8 cellular contexts compared by ENCODE assay signal in genomic region chr21:44865561-44866280, GRCh38. TPM values are rescaled to one million over a fixed set of nuclear protein-coding genes. Genes with fewer than 3 reads are reported as not detected.
DNase-seq lines count a peak whose midpoint lies in the region; ATAC-seq lines count a peak whose summit lies in the region.

No MANE protein-coding gene starts in this region.

- H3K27me3 Mint-ChIP-seq in natural killer cell treated with Interleukin-12 subunit alpha and Interleukin-12 subunit beta and Interleukin-15 and Interleukin-18, amount 100 ng/mL, for 72 hours = no peaks in the 10 kb centered on the region

- H3K36me3 Mint-ChIP-seq in natural killer cell treated with Interleukin-12 subunit alpha and Interleukin-12 subunit beta and Interleukin-15 and Interleukin-18, amount 100 ng/mL, for 72 hours = no peaks in the 10 kb centered on the region

- H3K27ac Mint-ChIP-seq in natural killer cell treated with Interleukin-12 subunit alpha and Interleukin-12 subunit beta and Interleukin-15 and Interleukin-18, amount 100 ng/mL, for 72 hours = peak overlapping the region; percentile 54 to 95

- ATAC-seq in natural killer cell treated with Interleukin-12 subunit alpha and Interleukin-12 subunit beta and Interleukin-15 and Interleukin-18, amount 100 ng/mL, for 72 hours = peak; percentile 25 to 41
- ATAC-seq in GM18870 (IDR thresholded peaks at IDR 0.05; ENCODE audit: unreplicated experiment) = no peak

- H3K4me1 Mint-ChIP-seq in natural killer cell treated with Interleukin-12 subunit alpha and Interleukin-12 subunit beta and Interleukin-15 and Interleukin-18, amount 100 ng/mL, for 72 hours (ENCODE audit: low read depth in 2 of 2) = peaks cover 61 to 64% of the 10 kb centered on the region in 2 donors

- DNase-seq in GF-D8 (lab: John Stamatoyannopoulos, UW) (peak; percentile 69), M059J (ENCODE audit: low read depth) (peak; percentile 47), amniotic epithelial cell (ENCODE audit: low read depth) (peak; percentile 81), cerebellar nuclear complex (lab: John Stamatoyannopoulos, UW) (no peak), SW480 (ENCODE audit: low spot score) (no peak), occipital lobe (lab: John Stamatoyannopoulos, UW) (no peak)
- no peak for DNase-seq in natural killer cell treated with Interleukin-12 subunit alpha and Interleukin-12 subunit beta and Interleukin-15 and Interleukin-18, amount 100 ng/mL, for 72 hours (ENCODE audit: low spot score)

- H3K9me3 Mint-ChIP-seq in natural killer cell treated with Interleukin-12 subunit alpha and Interleukin-12 subunit beta and Interleukin-15 and Interleukin-18, amount 100 ng/mL, for 72 hours = no peaks in the 10 kb centered on the region

- peak overlapping the region; percentile 19 for H3K4me3 Mint-ChIP-seq in natural killer cell treated with Interleukin-12 subunit alpha and Interleukin-12 subunit beta and Interleukin-15 and Interleukin-18, amount 100 ng/mL, for 72 hours

RNA-seq across cellular contexts. Expression of gene PTTG1IP, which starts 7.8 kb away (rescaled TPM):
- 470 and 558 TPM in 2 replicates for total RNA-seq in M059J (2014; rRNA removed; shearing (Covaris generic))
- total RNA-seq in natural killer cell treated with Interleukin-12 subunit alpha and Interleukin-12 subunit beta and Interleukin-15 and Interleukin-18, amount 100 ng/mL, for 72 hours = 10 to 100 TPM; 69.4 to 81.7 TPM
- 82.4 TPM for total RNA-seq in occipital lobe

RNA-seq across cellular contexts. Expression of gene SUMO3, which starts 47.9 kb away (rescaled TPM):
- 198 and 200 TPM in 2 replicates for total RNA-seq in M059J (2014; rRNA removed; shearing (Covaris generic))
- 10 to 100 TPM; 50.1 to 53.9 TPM for total RNA-seq in natural killer cell treated with Interleukin-12 subunit alpha and Interleukin-12 subunit beta and Interleukin-15 and Interleukin-18, amount 100 ng/mL, for 72 hours
- total RNA-seq in occipital lobe = 46.3 TPM

RNA-seq across cellular contexts. Expression of gene ITGB2, which starts 55.0 kb away (rescaled TPM):
- 0.10 TPM in 1 of 2 replicates, not detected in the other for total RNA-seq in M059J (2014; rRNA removed; shearing (Covaris generic))
- total RNA-seq in natural killer cell treated with Interleukin-12 subunit alpha and Interleukin-12 subunit beta and Interleukin-15 and Interleukin-18, amount 100 ng/mL, for 72 hours = 1,000 to 10,000 TPM in 1 of 2 donors, 100 to 1,000 TPM in 1; 448 to 1,246 TPM
- total RNA-seq in occipital lobe = 9.2 TPM

Comparison
In these comparisons a context has a peak if more than half of its experiments do, and no peak if none do; other contexts are left out.
1. DNase-seq: peak in GF-D8 (single experiment), M059J (single experiment) and amniotic epithelial cell (single experiment); none in natural killer cell treated with Interleukin-12 subunit alpha and Interleukin-12 subunit beta and Interleukin-15 and Interleukin-18, amount 100 ng/mL, for 72 hours (single experiment), cerebellar nuclear complex (0 of 2), SW480 (single experiment) and occipital lobe (single experiment).
2. RNA of gene ITGB2, which starts 55.0 kb away (total RNA-seq): 448 to 1,246 TPM in natural killer cell treated with Interleukin-12 subunit alpha and Interleukin-12 subunit beta and Interleukin-15 and Interleukin-18, amount 100 ng/mL, for 72 hours; 9.2 TPM in occipital lobe (single experiment) and 0.10 TPM in M059J; every median in the first group is over 10 times any median in the second.